In the genomic region with DNA sequence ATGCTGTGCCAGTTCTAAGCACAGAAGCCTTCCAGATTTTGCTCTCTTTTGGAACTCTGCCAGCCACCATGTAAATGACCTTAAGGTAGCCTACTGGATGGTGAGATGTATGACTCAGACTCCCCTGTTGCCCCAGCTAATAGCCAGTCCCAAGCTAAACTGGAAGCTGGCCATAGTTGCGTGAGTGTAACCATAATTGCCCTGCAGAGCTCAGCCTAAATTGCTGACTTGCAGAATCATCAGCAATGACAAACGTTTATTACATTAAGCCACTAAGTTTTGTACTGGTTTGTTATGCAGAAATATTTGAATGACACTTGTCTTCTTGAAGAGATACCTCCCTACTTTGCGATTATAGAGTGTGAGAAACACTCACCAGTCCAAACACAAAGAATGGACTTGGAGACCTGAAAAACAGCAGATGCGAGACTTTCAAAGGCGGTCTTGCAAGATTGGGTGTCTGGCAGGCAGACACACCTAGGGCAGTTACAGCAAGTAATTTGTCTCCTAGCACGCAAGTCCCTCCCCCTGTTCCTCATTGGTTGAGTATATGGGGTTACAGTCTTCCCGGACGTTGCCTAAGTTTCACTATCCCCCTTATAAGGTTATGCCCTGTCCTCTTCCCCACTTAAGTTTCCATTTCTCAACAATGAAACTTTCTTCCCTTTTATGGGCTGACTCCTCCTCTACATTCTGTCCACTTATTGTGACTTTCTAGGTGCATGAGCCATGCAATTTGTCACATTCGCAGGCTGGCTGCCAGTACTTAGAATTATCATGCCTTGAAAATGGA, we compare ENCODE assay signal across 8 cellular contexts.
A peak's percentile ranks its signal among the peaks of the same experiment; 100 is the strongest.
DNase-seq lines count a peak whose midpoint lies in the region; ATAC-seq lines count a peak whose summit lies in the region.

No MANE protein-coding gene starts in this region.

- H3K4me1 Mint-ChIP-seq in activated CD4-positive, alpha-beta memory T cell treated with anti-CD3 and anti-CD28 coated beads, Interleukin-2, amount 10 ng/mL, durations not matched to agents 7 days and 5 days: peaks cover 66% of the 10 kb centered on the region
- peaks cover 22% of the 10 kb centered on the region for H3K4me1 Mint-ChIP-seq in activated CD4-positive, alpha-beta memory T cell treated with anti-CD3 and anti-CD28 coated beads for 36 hours (ENCODE audit: low read depth)
- peaks cover 7% of the 10 kb centered on the region for H3K4me1 Mint-ChIP-seq in activated T-helper 17 cell treated with anti-CD3 and anti-CD28 coated beads, Interleukin-2, amount 50 U/mL, for 72 hours

- no peaks in the 10 kb centered on the region for H3K4me1 ChIP-seq in right cardiac atrium (ENCODE audit: control insufficient read depth, insufficient read depth, low read length)

- H3K27ac ChIP-seq in right cardiac atrium (ENCODE audit: low read length): no peak overlapping the region

- H3K27me3 ChIP-seq in right cardiac atrium (ENCODE audit: control insufficient read depth, insufficient read depth): no peaks in the 10 kb centered on the region

- intact Hi-C loops in activated CD4-positive, alpha-beta memory T cell treated with anti-CD3 and anti-CD28 coated beads for 36 hours (cut with micrococcal nuclease): no loop called here
- intact Hi-C loops in right cardiac atrium (cut with DNase I): no loop called here

- CTCF ChIA-PET in activated CD4-positive, alpha-beta memory T cell treated with anti-CD3 and anti-CD28 coated beads, Interleukin-2, amount 10 ng/mL, durations not matched to agents 7 days and 5 days (lab: Charles Lee): interaction anchor here (0.5 kb wide), 1 partner anchor 1173 kb away, joined by 3 read pairs; no protein-coding TSS in a partner anchor
- CTCF ChIA-PET in activated CD4-positive, alpha-beta memory T cell treated with anti-CD3 and anti-CD28 coated beads for 36 hours (lab: Charles Lee): no interaction called here

- peaks cover 6% of the 10 kb centered on the region for H3K27me3 Mint-ChIP-seq in activated CD4-positive, alpha-beta memory T cell treated with anti-CD3 and anti-CD28 coated beads, Interleukin-2, amount 10 ng/mL, durations not matched to agents 7 days and 5 days
- peaks cover 2% of the 10 kb centered on the region for H3K27me3 Mint-ChIP-seq in activated CD4-positive, alpha-beta memory T cell treated with anti-CD3 and anti-CD28 coated beads for 36 hours
- no peaks in the 10 kb centered on the region for H3K27me3 Mint-ChIP-seq in activated T-helper 17 cell treated with anti-CD3 and anti-CD28 coated beads, Interleukin-2, amount 50 U/mL, for 72 hours

- POLR2A ChIA-PET in activated CD4-positive, alpha-beta memory T cell treated with anti-CD3 and anti-CD28 coated beads, Interleukin-2, amount 10 ng/mL, durations not matched to agents 7 days and 5 days (lab: Charles Lee): interaction anchor here (0.8 kb wide), 1 partner anchor 259 kb away, joined by 3 read pairs; no protein-coding TSS in a partner anchor
- POLR2A ChIA-PET in activated CD4-positive, alpha-beta memory T cell treated with anti-CD3 and anti-CD28 coated beads for 36 hours (lab: Charles Lee): no interaction called here

- peaks cover 5% of the 10 kb centered on the region for H3K9me3 Mint-ChIP-seq in activated CD4-positive, alpha-beta memory T cell treated with anti-CD3 and anti-CD28 coated beads, Interleukin-2, amount 10 ng/mL, durations not matched to agents 7 days and 5 days
- no peaks in the 10 kb centered on the region for H3K9me3 Mint-ChIP-seq in activated CD4-positive, alpha-beta memory T cell treated with anti-CD3 and anti-CD28 coated beads for 36 hours
- H3K9me3 Mint-ChIP-seq in activated T-helper 17 cell treated with anti-CD3 and anti-CD28 coated beads, Interleukin-2, amount 50 U/mL, for 72 hours: peaks cover 4% of the 10 kb centered on the region

- in situ Hi-C loops in SK-MEL-5 (cut with HindIII; ENCODE audit: low pct_unique_long_range_greater_than_20kb, low sequenced_read_pairs): no loop called here

- no peak overlapping the region for H3K4me3 Mint-ChIP-seq in activated CD4-positive, alpha-beta memory T cell treated with anti-CD3 and anti-CD28 coated beads, Interleukin-2, amount 10 ng/mL, durations not matched to agents 7 days and 5 days
- H3K4me3 Mint-ChIP-seq in activated CD4-positive, alpha-beta memory T cell treated with anti-CD3 and anti-CD28 coated beads for 36 hours: no peak overlapping the region
- H3K4me3 Mint-ChIP-seq in activated T-helper 17 cell treated with anti-CD3 and anti-CD28 coated beads, Interleukin-2, amount 50 U/mL, for 72 hours: no peak overlapping the region

- peaks cover 21% of the 10 kb centered on the region for H3K36me3 Mint-ChIP-seq in activated CD4-positive, alpha-beta memory T cell treated with anti-CD3 and anti-CD28 coated beads, Interleukin-2, amount 10 ng/mL, durations not matched to agents 7 days and 5 days (ENCODE audit: low read depth)
- no peaks in the 10 kb centered on the region for H3K36me3 Mint-ChIP-seq in activated CD4-positive, alpha-beta memory T cell treated with anti-CD3 and anti-CD28 coated beads for 36 hours
- H3K36me3 Mint-ChIP-seq in activated T-helper 17 cell treated with anti-CD3 and anti-CD28 coated beads, Interleukin-2, amount 50 U/mL, for 72 hours (ENCODE audit: low read depth): no peaks in the 10 kb centered on the region

- H3K9me3 ChIP-seq in right cardiac atrium (ENCODE audit: control insufficient read depth, low read length): no peaks in the 10 kb centered on the region

- ATAC-seq in HG03159 (IDR thresholded peaks at IDR 0.05; ENCODE audit: unreplicated experiment) (peak; percentile 80), right cardiac atrium (peak; percentile 72 to 83)
- ATAC-seq in activated T-helper 17 cell treated with anti-CD3 and anti-CD28 coated beads, Interleukin-2, amount 50 U/mL, for 72 hours (replicated peaks): no peak

- no peak overlapping the region for H3K4me3 ChIP-seq in right cardiac atrium (ENCODE audit: low read length)

- 58% methylated on average over 9 of the region's 9 CpGs for WGBS in right cardiac atrium

- peak overlapping the region; percentile 81 for H3K27ac Mint-ChIP-seq in activated CD4-positive, alpha-beta memory T cell treated with anti-CD3 and anti-CD28 coated beads, Interleukin-2, amount 10 ng/mL, durations not matched to agents 7 days and 5 days
- no peak overlapping the region for H3K27ac Mint-ChIP-seq in activated CD4-positive, alpha-beta memory T cell treated with anti-CD3 and anti-CD28 coated beads for 36 hours
- no peak overlapping the region for H3K27ac Mint-ChIP-seq in activated T-helper 17 cell treated with anti-CD3 and anti-CD28 coated beads, Interleukin-2, amount 50 U/mL, for 72 hours

- no peak for DNase-seq in activated CD4-positive, alpha-beta memory T cell treated with anti-CD3 and anti-CD28 coated beads, Interleukin-2, amount 10 ng/mL, durations not matched to agents 7 days and 5 days
- DNase-seq in activated CD4-positive, alpha-beta memory T cell treated with anti-CD3 and anti-CD28 coated beads for 36 hours: no peak
- DNase-seq in SK-MEL-5 (ENCODE audit: low read depth, low spot score) (peak; percentile 26), right cardiac atrium (peak in 1 of 3 donors; percentile 51)
- no peak for DNase-seq in activated effector memory CD4-positive, alpha-beta T cell treated with Interleukin-2 at 50 U/mL for 16 hours
- no peak for DNase-seq in activated CD8-positive, alpha-beta memory T cell treated with anti-CD3 and anti-CD28 coated beads for 24 hours
